Comparison of ENCODE assay signal across 23 cellular contexts in genomic region chr15:84112025-84112424, GRCh38.
DNase-seq lines count a peak whose midpoint lies in the region; ATAC-seq, FAIRE-seq and TF ChIP-seq lines count a peak whose summit lies in the region.
"Had no signal": no experiment of that assay in that cellular context is flagged by ENCODE, and none has a peak within 500 bp of the region (broad histone marks: within the 10 kb centered on the region; RNA-seq: fewer than 3 reads in every experiment).

No MANE protein-coding gene starts in this region.

- H3K36me3 ChIP-seq in breast epithelium = no peaks in the 10 kb centered on the region
- H3K36me3 ChIP-seq: neural progenitor cell, stomach had no signal

- POLR2A ChIA-PET in MCF 10A (lab: Yijun Ruan, JAX) = interaction anchor here (0.6 kb wide), 1 partner anchor 18 kb away, joined by 3 read pairs; no protein-coding TSS in a partner anchor

- H3K9me3 ChIP-seq in breast epithelium = no peaks in the 10 kb centered on the region
- H3K9me3 ChIP-seq: stomach had no signal

- DNase-seq in MCF 10A (ENCODE audit: unreplicated experiment) = peak; percentile 36
- DNase-seq in breast epithelium (ENCODE audit: low spot score in 2 of 2) = no peak
- peak; percentile 3 for DNase-seq in fibroblast of peridontal ligament (ENCODE audit: extremely low read depth)
- peak; percentile 6 for DNase-seq in urothelium cell line (ENCODE audit: low spot score)
- no peak for DNase-seq in COLO668 (lab: John Stamatoyannopoulos, UW; ENCODE audit: unreplicated experiment)
- no peak for DNase-seq in activated T-cell treated with anti-CD3 and anti-CD28 coated beads, Interleukin-2, amount 50 U/mL, for 4 hours
- no peak for DNase-seq in DMS79 (lab: John Stamatoyannopoulos, UW)
- DNase-seq: ACHN; activated CD4-positive, alpha-beta memory T cell treated with anti-CD3 and anti-CD28 coated beads, Interleukin-2, amount 10 ng/mL, durations not matched to agents 7 days and 5 days; activated T-cell treated with anti-CD3 and anti-CD28 coated beads, Interleukin-2, amount 50 U/mL, for 48 hours; cerebellar nuclear complex; Kasumi-1; mesendoderm; NCI-H1694 treated with DMSO at 0.1 percent for 48 hours; NCI-H510A treated with DMSO at 0.1 percent for 48 hours; PC-9; stomach had no signal

- peak; percentile 93 for ATAC-seq in SK-N-SH treated with all-trans-retinoic acid at 6 μM for 48 hours
- no peak for ATAC-seq in activated T-cell treated with anti-CD3 and anti-CD28 coated beads, Interleukin-2, amount 50 U/mL, for 4 hours

- no peak for FAIRE-seq in urothelium cell line (lab: Jason Lieb, UNC)
- FAIRE-seq: G401.6, GM12891, islet of Langerhans, TTC549 had no signal

- no peaks in the 10 kb centered on the region for H3K27me3 ChIP-seq in breast epithelium
- H3K27me3 ChIP-seq: neural progenitor cell, stomach had no signal

- peaks cover 5% of the 10 kb centered on the region for H3K9me3 Mint-ChIP-seq in MCF 10A (ENCODE audit: unreplicated experiment)
- H3K9me3 Mint-ChIP-seq in activated T-cell treated with anti-CD3 and anti-CD28 coated beads, Interleukin-2, amount 50 U/mL, for 4 hours = no peaks in the 10 kb centered on the region
- H3K9me3 Mint-ChIP-seq: activated CD4-positive, alpha-beta memory T cell treated with anti-CD3 and anti-CD28 coated beads, Interleukin-2, amount 10 ng/mL, durations not matched to agents 7 days and 5 days; neural progenitor cell had no signal

- H3K27me3 Mint-ChIP-seq in MCF 10A (ENCODE audit: insufficient read depth, unreplicated experiment) = no peaks in the 10 kb centered on the region
- peaks cover 12% of the 10 kb centered on the region for H3K27me3 Mint-ChIP-seq in activated T-cell treated with anti-CD3 and anti-CD28 coated beads, Interleukin-2, amount 50 U/mL, for 4 hours (ENCODE audit: low read depth)

- H3K27ac ChIP-seq in breast epithelium = no peak overlapping the region
- H3K27ac ChIP-seq: neural progenitor cell, PC-9, stomach had no signal

- H3K4me3 ChIP-seq in breast epithelium = no peak overlapping the region
- H3K4me3 ChIP-seq: neural progenitor cell, PC-9, stomach had no signal

- intact Hi-C loops in MCF 10A (cut with micrococcal nuclease) = no loop called here
- intact Hi-C loops in breast epithelium (cut with DNase I; ENCODE audit: low total_unique reads) = no loop called here

- H3K36me3 Mint-ChIP-seq in MCF 10A (ENCODE audit: insufficient read depth, unreplicated experiment) = no peaks in the 10 kb centered on the region
- no peaks in the 10 kb centered on the region for H3K36me3 Mint-ChIP-seq in activated T-cell treated with anti-CD3 and anti-CD28 coated beads, Interleukin-2, amount 50 U/mL, for 4 hours (ENCODE audit: insufficient read depth)
- H3K36me3 Mint-ChIP-seq: neural progenitor cell had no signal

- CTCF ChIA-PET in MCF 10A (lab: Yijun Ruan, JAX) = interaction anchor here (0.6 kb wide), 1 partner anchor 31 kb away, joined by 4 read pairs; no protein-coding TSS in a partner anchor

- TF ChIP-seq POLR2A in breast epithelium (IDR thresholded peaks at IDR 0.05) = no peak

- no peak overlapping the region for H3K4me3 Mint-ChIP-seq in MCF 10A (ENCODE audit: unreplicated experiment)
- no peak overlapping the region for H3K4me3 Mint-ChIP-seq in activated T-cell treated with anti-CD3 and anti-CD28 coated beads, Interleukin-2, amount 50 U/mL, for 4 hours
- H3K4me3 Mint-ChIP-seq: activated CD4-positive, alpha-beta memory T cell treated with anti-CD3 and anti-CD28 coated beads, Interleukin-2, amount 10 ng/mL, durations not matched to agents 7 days and 5 days; neural progenitor cell had no signal

- no TSS peak for BruUV-seq in MCF 10A (replicated peaks; lab: Mats Ljungman, UMichigan)

- peaks cover 6% of the 10 kb centered on the region for H3K4me1 Mint-ChIP-seq in MCF 10A (ENCODE audit: insufficient read depth, unreplicated experiment)
- no peaks in the 10 kb centered on the region for H3K4me1 Mint-ChIP-seq in activated T-cell treated with anti-CD3 and anti-CD28 coated beads, Interleukin-2, amount 50 U/mL, for 4 hours (ENCODE audit: low read depth)
- H3K4me1 Mint-ChIP-seq: activated CD4-positive, alpha-beta memory T cell treated with anti-CD3 and anti-CD28 coated beads, Interleukin-2, amount 10 ng/mL, durations not matched to agents 7 days and 5 days had no signal

- H3K27ac Mint-ChIP-seq in MCF 10A (ENCODE audit: low read depth, unreplicated experiment) = no peak overlapping the region
- H3K27ac Mint-ChIP-seq: activated CD4-positive, alpha-beta memory T cell treated with anti-CD3 and anti-CD28 coated beads, Interleukin-2, amount 10 ng/mL, durations not matched to agents 7 days and 5 days; neural progenitor cell had no signal

- no peaks in the 10 kb centered on the region for H3K4me1 ChIP-seq in breast epithelium
- H3K4me1 ChIP-seq: stomach had no signal

- TF ChIP-seq CTCF in MCF 10A (IDR thresholded peaks at IDR 0.05; ENCODE audit: unreplicated experiment) (no peak), breast epithelium (IDR thresholded peaks at IDR 0.05) (no peak)

TF ChIP-seq in SK-N-SH treated with all-trans-retinoic acid at 6 μM for 48 hours, 23 proteins besides CTCF, POLR2A, EP300 and RAD21:
- TF ChIP-seq GLIS3 (CRISPR knock-in tag; IDR thresholded peaks at IDR 0.05) (no peak), ISL1 (CRISPR knock-in tag; IDR thresholded peaks at IDR 0.05) (peak; percentile 61)

Comparison
In these comparisons a context has a peak if more than half of its experiments do, and no peak if none do; other contexts are left out.
1. DNase-seq: peak in MCF 10A (single experiment), fibroblast of peridontal ligament (single experiment) and urothelium cell line (single experiment); none in breast epithelium (0 of 2), COLO668 (single experiment), activated T-cell treated with anti-CD3 and anti-CD28 coated beads, Interleukin-2, amount 50 U/mL, for 4 hours (single experiment) and DMS79 (single experiment).